1 cellular context compared by ENCODE assay signal in genomic region chr1:44786138-44786840, GRCh38.
TF ChIP-seq lines count a peak whose summit lies in the region.

No MANE protein-coding gene starts in this region.

TF ChIP-seq in HepG2, 621 proteins besides CTCF, POLR2A, EP300 and RAD21 (continued from another document and continues in another):
- TF ChIP-seq ZNF280B (CRISPR knock-in tag; IDR thresholded peaks at IDR 0.05; ENCODE audit: borderline replicate concordance): peak; percentile 65; the same call in 1 of the 2 replicates
- TF ChIP-seq, protein P1, sequence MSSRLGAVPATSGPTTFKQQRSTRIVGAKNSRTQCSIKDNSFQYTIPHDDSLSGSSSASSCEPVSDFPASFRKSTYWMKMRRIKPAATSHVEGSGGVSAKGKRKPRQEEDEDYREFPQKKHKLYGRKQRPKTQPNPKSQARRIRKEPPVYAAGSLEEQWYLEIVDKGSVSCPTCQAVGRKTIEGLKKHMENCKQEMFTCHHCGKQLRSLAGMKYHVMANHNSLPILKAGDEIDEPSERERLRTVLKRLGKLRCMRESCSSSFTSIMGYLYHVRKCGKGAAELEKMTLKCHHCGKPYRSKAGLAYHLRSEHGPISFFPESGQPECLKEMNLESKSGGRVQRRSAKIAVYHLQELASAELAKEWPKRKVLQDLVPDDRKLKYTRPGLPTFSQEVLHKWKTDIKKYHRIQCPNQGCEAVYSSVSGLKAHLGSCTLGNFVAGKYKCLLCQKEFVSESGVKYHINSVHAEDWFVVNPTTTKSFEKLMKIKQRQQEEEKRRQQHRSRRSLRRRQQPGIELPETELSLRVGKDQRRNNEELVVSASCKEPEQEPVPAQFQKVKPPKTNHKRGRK (CRISPR knock-in tag; IDR thresholded peaks at IDR 0.05): no peak
- no peak for TF ChIP-seq MAFG (CRISPR knock-in tag; IDR thresholded peaks at IDR 0.05)
- no peak for TF ChIP-seq RORA (CRISPR knock-in tag; IDR thresholded peaks at IDR 0.05)
- TF ChIP-seq NR1H2 (CRISPR knock-in tag; IDR thresholded peaks at IDR 0.05; ENCODE audit: borderline replicate concordance, low read depth): 0 out of 2 replicates have a peak, but pooled peaks have one; percentile 15
- TF ChIP-seq, protein P2, sequence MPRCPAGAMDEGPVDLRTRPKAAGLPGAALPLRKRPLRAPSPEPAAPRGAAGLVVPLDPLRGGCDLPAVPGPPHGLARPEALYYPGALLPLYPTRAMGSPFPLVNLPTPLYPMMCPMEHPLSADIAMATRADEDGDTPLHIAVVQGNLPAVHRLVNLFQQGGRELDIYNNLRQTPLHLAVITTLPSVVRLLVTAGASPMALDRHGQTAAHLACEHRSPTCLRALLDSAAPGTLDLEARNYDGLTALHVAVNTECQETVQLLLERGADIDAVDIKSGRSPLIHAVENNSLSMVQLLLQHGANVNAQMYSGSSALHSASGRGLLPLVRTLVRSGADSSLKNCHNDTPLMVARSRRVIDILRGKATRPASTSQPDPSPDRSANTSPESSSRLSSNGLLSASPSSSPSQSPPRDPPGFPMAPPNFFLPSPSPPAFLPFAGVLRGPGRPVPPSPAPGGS (CRISPR knock-in tag; IDR thresholded peaks at IDR 0.05): no peak
- no peak for TF ChIP-seq ZNF737 (CRISPR knock-in tag; IDR thresholded peaks at IDR 0.05; ENCODE audit: borderline replicate concordance)
- 0 out of 2 replicates have a peak, but pooled peaks have one; percentile 29 for TF ChIP-seq TFE3 (CRISPR knock-in tag; IDR thresholded peaks at IDR 0.05)
- TF ChIP-seq PHF8 (CRISPR knock-in tag; IDR thresholded peaks at IDR 0.05): peak; percentile 52
- no peak for TF ChIP-seq FOXP1 (IDR thresholded peaks at IDR 0.05)
- no peak for TF ChIP-seq FOXP1 (CRISPR knock-in tag; IDR thresholded peaks at IDR 0.05)
- peak; percentile 44 for TF ChIP-seq ZNF891 (CRISPR knock-in tag; IDR thresholded peaks at IDR 0.05)
- TF ChIP-seq ZNF138 (CRISPR knock-in tag; IDR thresholded peaks at IDR 0.05; ENCODE audit: low read depth): no peak
- TF ChIP-seq ZNF781 (CRISPR knock-in tag; IDR thresholded peaks at IDR 0.05; ENCODE audit: borderline replicate concordance, not compliant biosample characterization): peak; percentile 52
- TF ChIP-seq, protein P3, sequence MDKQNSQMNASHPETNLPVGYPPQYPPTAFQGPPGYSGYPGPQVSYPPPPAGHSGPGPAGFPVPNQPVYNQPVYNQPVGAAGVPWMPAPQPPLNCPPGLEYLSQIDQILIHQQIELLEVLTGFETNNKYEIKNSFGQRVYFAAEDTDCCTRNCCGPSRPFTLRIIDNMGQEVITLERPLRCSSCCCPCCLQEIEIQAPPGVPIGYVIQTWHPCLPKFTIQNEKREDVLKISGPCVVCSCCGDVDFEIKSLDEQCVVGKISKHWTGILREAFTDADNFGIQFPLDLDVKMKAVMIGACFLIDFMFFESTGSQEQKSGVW (CRISPR knock-in tag; IDR thresholded peaks at IDR 0.05; ENCODE audit: borderline replicate concordance): no peak
- TF ChIP-seq, protein P4, sequence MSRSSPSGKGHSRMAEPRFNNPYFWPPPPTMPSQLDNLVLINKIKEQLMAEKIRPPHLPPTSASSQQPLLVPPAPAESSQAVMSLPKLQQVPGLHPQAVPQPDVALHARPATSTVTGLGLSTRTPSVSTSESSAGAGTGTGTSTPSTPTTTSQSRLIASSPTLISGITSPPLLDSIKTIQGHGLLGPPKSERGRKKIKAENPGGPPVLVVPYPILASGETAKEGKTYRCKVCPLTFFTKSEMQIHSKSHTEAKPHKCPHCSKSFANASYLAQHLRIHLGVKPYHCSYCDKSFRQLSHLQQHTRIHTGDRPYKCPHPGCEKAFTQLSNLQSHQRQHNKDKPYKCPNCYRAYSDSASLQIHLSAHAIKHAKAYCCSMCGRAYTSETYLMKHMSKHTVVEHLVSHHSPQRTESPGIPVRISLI (CRISPR knock-in tag; IDR thresholded peaks at IDR 0.05; ENCODE audit: borderline replicate concordance): no peak
- TF ChIP-seq ZC3H13 (CRISPR knock-in tag; IDR thresholded peaks at IDR 0.05): 0 out of 2 replicates have a peak, but pooled peaks have one; percentile 49
- peak; percentile 60; the same call in 1 of the 2 replicates for TF ChIP-seq BRD4 (CRISPR knock-in tag; IDR thresholded peaks at IDR 0.05)
- no peak for TF ChIP-seq GTF2F1 (IDR thresholded peaks at IDR 0.05; ENCODE audit: low read length)
- no peak for TF ChIP-seq TAF15 (IDR thresholded peaks at IDR 0.05; ENCODE audit: low read depth, low read length, poor library complexity, severe bottlenecking)
- no peak for TF ChIP-seq FOXK2 (IDR thresholded peaks at IDR 0.05)
- no peak for TF ChIP-seq ZNF121 (CRISPR knock-in tag; IDR thresholded peaks at IDR 0.05)
- TF ChIP-seq ZNF235 (CRISPR knock-in tag; IDR thresholded peaks at IDR 0.05; ENCODE audit: borderline replicate concordance): 0 out of 2 replicates have a peak, but pooled peaks have one; percentile 71
- 0 out of 2 replicates have a peak, but pooled peaks have one; percentile 55 for TF ChIP-seq ZNF616 (CRISPR knock-in tag; IDR thresholded peaks at IDR 0.05; ENCODE audit: low read depth)
- no peak for TF ChIP-seq IRX3 (CRISPR knock-in tag; IDR thresholded peaks at IDR 0.05; ENCODE audit: borderline replicate concordance, low read depth)
- no peak for TF ChIP-seq ATM (IDR thresholded peaks at IDR 0.05; ENCODE audit: borderline replicate concordance)
- TF ChIP-seq ARNT2 (CRISPR knock-in tag; IDR thresholded peaks at IDR 0.05; ENCODE audit: low read depth): peak; percentile 32; the same call in 1 of the 2 replicates
- no peak for TF ChIP-seq TERF1 (CRISPR knock-in tag; IDR thresholded peaks at IDR 0.05)
- TF ChIP-seq ZNF557 (CRISPR knock-in tag; IDR thresholded peaks at IDR 0.05): no peak
- no peak for TF ChIP-seq TCF7 (IDR thresholded peaks at IDR 0.05; ENCODE audit: low read depth)
- peak; percentile 91 for TF ChIP-seq TEAD3 (CRISPR knock-in tag; optimal IDR thresholded peaks at IDR 0.05; ENCODE audit: borderline replicate concordance)
- TF ChIP-seq ZNF550 (CRISPR knock-in tag; IDR thresholded peaks at IDR 0.05; ENCODE audit: borderline replicate concordance): no peak
- TF ChIP-seq SP2 (CRISPR knock-in tag; IDR thresholded peaks at IDR 0.05): no peak
- TF ChIP-seq TFDP1 (CRISPR knock-in tag; IDR thresholded peaks at IDR 0.05; ENCODE audit: borderline replicate concordance): peak; percentile 20; the same call in 1 of the 2 replicates
- TF ChIP-seq, protein P5, sequence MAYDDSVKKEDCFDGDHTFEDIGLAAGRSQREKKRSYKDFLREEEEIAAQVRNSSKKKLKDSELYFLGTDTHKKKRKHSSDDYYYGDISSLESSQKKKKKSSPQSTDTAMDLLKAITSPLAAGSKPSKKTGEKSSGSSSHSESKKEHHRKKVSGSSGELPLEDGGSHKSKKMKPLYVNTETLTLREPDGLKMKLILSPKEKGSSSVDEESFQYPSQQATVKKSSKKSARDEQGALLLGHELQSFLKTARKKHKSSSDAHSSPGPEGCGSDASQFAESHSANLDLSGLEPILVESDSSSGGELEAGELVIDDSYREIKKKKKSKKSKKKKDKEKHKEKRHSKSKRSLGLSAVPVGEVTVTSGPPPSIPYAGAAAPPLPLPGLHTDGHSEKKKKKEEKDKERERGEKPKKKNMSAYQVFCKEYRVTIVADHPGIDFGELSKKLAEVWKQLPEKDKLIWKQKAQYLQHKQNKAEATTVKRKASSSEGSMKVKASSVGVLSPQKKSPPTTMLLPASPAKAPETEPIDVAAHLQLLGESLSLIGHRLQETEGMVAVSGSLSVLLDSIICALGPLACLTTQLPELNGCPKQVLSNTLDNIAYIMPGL (CRISPR knock-in tag; IDR thresholded peaks at IDR 0.05; ENCODE audit: borderline replicate concordance in 1 of 2, low read depth in 1 of 2): peak; percentile 79 to 82; a peak in 3 of 4 replicates
- no peak for TF ChIP-seq DMTF1 (CRISPR knock-in tag; IDR thresholded peaks at IDR 0.05)
- 0 out of 2 replicates have a peak, but pooled peaks have one; percentile 31 for TF ChIP-seq ZNF335 (CRISPR knock-in tag; IDR thresholded peaks at IDR 0.05)
- TF ChIP-seq, protein P6, sequence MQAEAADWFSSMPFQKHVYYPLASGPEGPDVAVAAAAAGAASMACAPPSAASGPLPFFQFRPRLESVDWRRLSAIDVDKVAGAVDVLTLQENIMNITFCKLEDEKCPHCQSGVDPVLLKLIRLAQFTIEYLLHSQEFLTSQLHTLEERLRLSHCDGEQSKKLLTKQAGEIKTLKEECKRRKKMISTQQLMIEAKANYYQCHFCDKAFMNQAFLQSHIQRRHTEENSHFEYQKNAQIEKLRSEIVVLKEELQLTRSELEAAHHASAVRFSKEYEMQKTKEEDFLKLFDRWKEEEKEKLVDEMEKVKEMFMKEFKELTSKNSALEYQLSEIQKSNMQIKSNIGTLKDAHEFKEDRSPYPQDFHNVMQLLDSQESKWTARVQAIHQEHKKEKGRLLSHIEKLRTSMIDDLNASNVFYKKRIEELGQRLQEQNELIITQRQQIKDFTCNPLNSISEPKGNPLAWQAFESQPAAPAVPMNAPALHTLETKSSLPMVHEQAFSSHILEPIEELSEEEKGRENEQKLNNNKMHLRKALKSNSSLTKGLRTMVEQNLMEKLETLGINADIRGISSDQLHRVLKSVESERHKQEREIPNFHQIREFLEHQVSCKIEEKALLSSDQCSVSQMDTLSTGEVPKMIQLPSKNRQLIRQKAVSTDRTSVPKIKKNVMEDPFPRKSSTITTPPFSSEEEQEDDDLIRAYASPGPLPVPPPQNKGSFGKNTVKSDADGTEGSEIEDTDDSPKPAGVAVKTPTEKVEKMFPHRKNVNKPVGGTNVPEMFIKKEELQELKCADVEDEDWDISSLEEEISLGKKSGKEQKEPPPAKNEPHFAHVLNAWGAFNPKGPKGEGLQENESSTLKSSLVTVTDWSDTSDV (CRISPR knock-in tag; IDR thresholded peaks at IDR 0.05): no peak
- TF ChIP-seq ZGPAT (CRISPR knock-in tag; IDR thresholded peaks at IDR 0.05): peak; percentile 72; the same call in 1 of the 2 replicates
- 0 out of 2 replicates have a peak, but pooled peaks have one; percentile 48 for TF ChIP-seq ZNF33B (CRISPR knock-in tag; IDR thresholded peaks at IDR 0.05)
